In genomic region chr3:154954750-154955149, GRCh38 we compare ENCODE assay signal across 8 cellular contexts.
DNase-seq lines count a peak whose midpoint lies in the region; ATAC-seq and TF ChIP-seq lines count a peak whose summit lies in the region.

No MANE protein-coding gene starts in this region.

- no peaks in the 10 kb centered on the region for H3K36me3 ChIP-seq in IMR-90 (ENCODE audit: control insufficient read depth, insufficient read depth, low read length)

- H2BK5ac ChIP-seq in IMR-90 (ENCODE audit: low read depth, low read length, poor library complexity, severe bottlenecking): no peak overlapping the region

- H3K9me1 ChIP-seq in IMR-90 (ENCODE audit: insufficient read depth, low read length): no peaks in the 10 kb centered on the region

- no peak for TF ChIP-seq POLR2A in IMR-90 (IDR thresholded peaks at IDR 0.05; ENCODE audit: low read depth, low read length)

- no peak overlapping the region for H4K91ac ChIP-seq in IMR-90 (ENCODE audit: insufficient read depth, low read depth, low read length)

- no peak overlapping the region for H2BK20ac ChIP-seq in IMR-90 (ENCODE audit: low read depth, low read length)

- no peak overlapping the region for H3K27ac ChIP-seq in IMR-90 (ENCODE audit: insufficient read depth, low read length)
- no peak overlapping the region for H3K27ac ChIP-seq in VCaP

- H2AK5ac ChIP-seq in IMR-90 (ENCODE audit: low read depth, low read length): no peak overlapping the region

- WGBS in IMR-90 (ENCODE audit: extremely low coverage in 2 of 2, insufficient read length in 1 of 2), 2 experiments: no CpG with 5 or more reads among the region's 1 CpG

- intact Hi-C loops in IMR-90 (cut with micrococcal nuclease): loop anchor here (1.0 to 5.0 kb wide), 2 partner anchors 197 to 369 kb away; no protein-coding TSS in a partner anchor

- H2BK15ac ChIP-seq in IMR-90 (ENCODE audit: low read depth, low read length): no peak overlapping the region

- POLR2A ChIA-PET in IMR-90 (lab: Charles Lee; ENCODE audit: unreplicated experiment): no interaction called here

- no peaks in the 10 kb centered on the region for H3K79me1 ChIP-seq in IMR-90 (ENCODE audit: low read depth in 1 of 2, low read length in 2 of 2)

- DNase-seq in AG20443 (ENCODE audit: low spot score) (peak; percentile 45), IMR-90 (peak; percentile 76), kidney tubule cell (ENCODE audit: low spot score) (peak; percentile 45), kidney glomerular epithelial cell (lab: John Stamatoyannopoulos, UW) (no peak), C1 segment of cervical spinal cord (lab: John Stamatoyannopoulos, UW) (no peak)

- TF ChIP-seq CTCF in IMR-90 (conservative IDR thresholded peaks at IDR 0.05; ENCODE audit: low read depth, low read length): peak; percentile 65
- TF ChIP-seq CTCF in VCaP (conservative IDR thresholded peaks at IDR 0.05): peak; percentile 65

- no peak overlapping the region for H4K8ac ChIP-seq in IMR-90 (ENCODE audit: low read depth in 2 of 2, low read length in 2 of 2)

- no peaks in the 10 kb centered on the region for H3K4me1 ChIP-seq in IMR-90 (ENCODE audit: control insufficient read depth, insufficient read depth, low read length)

- ATAC-seq in IMR-90 (ENCODE audit: low read depth): 0 out of 2 replicates have a peak, but pooled peaks have one; percentile 48
- no peak for ATAC-seq in HG02610 (IDR thresholded peaks at IDR 0.05; ENCODE audit: unreplicated experiment)
- no peak for ATAC-seq in HG03039 (IDR thresholded peaks at IDR 0.05; ENCODE audit: unreplicated experiment)

- in situ Hi-C loops in IMR-90 (cut with MboI; ENCODE audit: low sequenced_read_pairs): loop anchor here (10.0 kb wide), 1 partner anchor 360 kb away; no protein-coding TSS in a partner anchor

- no peak overlapping the region for H3K4me2 ChIP-seq in IMR-90 (ENCODE audit: low read depth, low read length)

- H2BK120ac ChIP-seq in IMR-90 (ENCODE audit: low read depth, low read length): no peak overlapping the region

- no peak overlapping the region for H3K4ac ChIP-seq in IMR-90 (ENCODE audit: low read depth, low read length)

- BruUV-seq in IMR-90 (replicated peaks; lab: Mats Ljungman, UMichigan): no TSS peak

- no peak overlapping the region for H4K5ac ChIP-seq in IMR-90 (ENCODE audit: low read depth, low read length)

- H3K9ac ChIP-seq in IMR-90 (ENCODE audit: low read depth, low read length): no peak overlapping the region

- no peak overlapping the region for H3K4me3 ChIP-seq in IMR-90 (ENCODE audit: insufficient read depth, low read depth, low read length)

- no peak overlapping the region for H3K56ac ChIP-seq in IMR-90 (ENCODE audit: extremely low read depth, insufficient read depth, low read length)

- no peak overlapping the region for H3K14ac ChIP-seq in IMR-90 (replicated peaks; ENCODE audit: low read depth, low read length)

- no peak overlapping the region for H2AFZ ChIP-seq in IMR-90 (replicated peaks; ENCODE audit: low read length, poor library complexity)

- H4K20me1 ChIP-seq in IMR-90 (ENCODE audit: insufficient read depth, low read length): no peaks in the 10 kb centered on the region

- dilution Hi-C loops in IMR-90 (cut with HindIII; ENCODE audit: low sequenced_read_pairs, unreplicated experiment): no loop called here

- peak; percentile 66 for TF ChIP-seq RAD21 in IMR-90 (IDR thresholded peaks at IDR 0.05; ENCODE audit: low read length)

- H3K27me3 ChIP-seq in IMR-90 (ENCODE audit: control insufficient read depth, insufficient read depth, low read length): no peaks in the 10 kb centered on the region

- no peak overlapping the region for H2AK9ac ChIP-seq in IMR-90 (replicated peaks; ENCODE audit: low read depth, low read length, poor library complexity)

- H3K18ac ChIP-seq in IMR-90 (ENCODE audit: low read depth, low read length): no peak overlapping the region

- CTCF ChIA-PET in IMR-90 (lab: Yijun Ruan, JAX): interaction anchor here (0.6 to 2.4 kb wide), 5 partner anchors 17 to 368 kb away, joined by 3 to 12 read pairs (median 4); no protein-coding TSS in a partner anchor

- H3K23ac ChIP-seq in IMR-90 (ENCODE audit: low read depth, low read length): no peak overlapping the region

- no peaks in the 10 kb centered on the region for H3K9me3 ChIP-seq in IMR-90 (ENCODE audit: control insufficient read depth, insufficient read depth, low read length)

TF ChIP-seq in IMR-90, 13 proteins besides CTCF, POLR2A, EP300 and RAD21:
- no peak for TF ChIP-seq RFX5 (IDR thresholded peaks at IDR 0.05; ENCODE audit: low read depth, low read length)
- no peak for TF ChIP-seq FOS (IDR thresholded peaks at IDR 0.05; ENCODE audit: low read depth, low read length)
- no peak for TF ChIP-seq CEBPB (IDR thresholded peaks at IDR 0.05; ENCODE audit: low read depth, low read length)
- peak; percentile 65 for TF ChIP-seq SMC3 (IDR thresholded peaks at IDR 0.05; ENCODE audit: low read depth, low read length)
- TF ChIP-seq USF2 (IDR thresholded peaks at IDR 0.05; ENCODE audit: low read depth, low read length): no peak
- no peak for TF ChIP-seq BHLHE40 (IDR thresholded peaks at IDR 0.05; ENCODE audit: low read depth, low read length)
- no peak for TF ChIP-seq MAZ (IDR thresholded peaks at IDR 0.05; ENCODE audit: borderline replicate concordance, low read depth, low read length)
TF ChIP-seq in IMR-90: peak in this region for 1.

Comparison
In these comparisons a context has a peak if more than half of its experiments do, and no peak if none do; other contexts are left out.
1. DNase-seq: peak in AG20443 (single experiment), IMR-90 (single experiment) and kidney tubule cell (single experiment); none in kidney glomerular epithelial cell (single experiment) and C1 segment of cervical spinal cord (0 of 14).